8 cellular contexts compared by ENCODE assay signal in the genomic region with DNA sequence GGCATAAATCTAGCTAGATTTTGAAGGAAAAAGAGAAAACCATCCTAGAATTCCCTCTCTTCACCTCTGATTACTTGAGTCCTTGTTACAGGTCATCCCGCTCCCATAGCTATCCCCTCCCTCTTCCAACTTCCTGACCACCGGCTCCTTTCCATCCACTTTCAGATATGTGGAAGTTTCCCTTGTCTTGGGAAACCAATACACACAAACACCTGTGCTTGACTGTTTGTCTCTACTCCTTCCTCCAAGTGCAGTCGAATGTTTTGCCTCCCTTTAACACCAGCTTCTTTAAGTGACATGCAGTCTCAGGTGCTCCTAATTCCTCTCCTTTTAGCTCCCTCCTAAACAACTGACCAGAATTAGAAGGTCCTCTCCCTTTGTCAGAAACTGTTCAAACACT.
"Had no signal": no experiment of that assay in that cellular context is flagged by ENCODE, and none has a peak within 500 bp of the region (broad histone marks: within the 10 kb centered on the region; RNA-seq: fewer than 3 reads in every experiment).

No MANE protein-coding gene starts in this region.

- ATAC-seq: HCT116, K562 had no signal

- DNase-seq: GOT3, H7, IMR-90, KG1 had no signal

- FAIRE-seq: HTR-8/SVneo, K562 had no signal

- H3K4me3 ChIP-seq: HAP-1, K562 had no signal

- H3K9me3 ChIP-seq: HAP-1 had no signal

- H3K36me3 ChIP-seq: HAP-1 had no signal
